7 cellular contexts compared by ENCODE assay signal in the genomic region with DNA sequence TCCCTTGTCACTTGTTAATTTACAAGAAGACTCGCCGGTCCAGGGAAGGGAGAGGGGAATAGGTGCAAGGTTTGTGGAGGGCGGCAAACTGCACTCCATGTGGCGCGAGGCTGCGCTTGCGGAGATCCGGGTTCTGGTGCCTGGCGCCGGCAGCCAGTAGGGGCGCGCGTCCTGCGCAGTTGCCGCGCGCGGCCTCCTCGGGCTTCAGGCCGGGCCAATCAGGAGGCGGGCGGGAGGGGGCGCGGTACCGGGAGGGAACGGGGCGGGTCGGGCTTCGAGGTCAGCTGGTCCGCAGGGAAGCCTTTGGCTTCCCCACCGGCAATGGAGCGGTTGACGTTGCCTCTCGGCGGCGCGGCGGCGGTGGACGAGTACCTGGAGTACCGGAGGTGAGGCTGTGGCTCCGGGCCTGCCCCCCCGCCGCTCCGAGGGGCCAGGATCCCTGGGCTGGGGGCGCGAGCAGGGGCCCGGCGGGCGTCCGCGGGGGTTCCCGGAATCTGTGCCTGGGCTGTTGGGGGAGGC. TPM values are rescaled to one million over a fixed set of nuclear protein-coding genes. Genes with fewer than 3 reads are reported as not detected.
DNase-seq lines count a peak whose midpoint lies in the region; ATAC-seq and TF ChIP-seq lines count a peak whose summit lies in the region.

A gene with protein sequence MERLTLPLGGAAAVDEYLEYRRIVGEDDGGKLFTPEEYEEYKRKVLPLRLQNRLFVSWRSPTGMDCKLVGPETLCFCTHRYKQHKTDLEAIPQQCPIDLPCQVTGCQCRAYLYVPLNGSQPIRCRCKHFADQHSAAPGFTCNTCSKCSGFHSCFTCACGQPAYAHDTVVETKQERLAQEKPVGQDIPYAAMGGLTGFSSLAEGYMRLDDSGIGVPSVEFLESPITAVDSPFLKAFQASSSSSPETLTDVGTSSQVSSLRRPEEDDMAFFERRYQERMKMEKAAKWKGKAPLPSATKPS (plus strand): TSS at position 302 of the 519 bp plus-strand sequence. CDS start 20 bp downstream, at position 322.

- DNase-seq in NCI-H1694 treated with DMSO at 0.1 percent for 48 hours (lab: John Stamatoyannopoulos, UW) (peak; percentile 60), choroid plexus epithelial cell (ENCODE audit: low read depth) (peak; percentile 88), left colon (peak; percentile 92 to 94)
- peak; percentile 82 for DNase-seq in activated CD4-positive, CD25-positive, alpha-beta regulatory T cell treated with anti-CD3 and anti-CD28 coated beads, Interleukin-2, amount 50 U/mL, for 72 hours
- peak; percentile 81 for DNase-seq in stimulated activated CD4-positive, alpha-beta T cell treated with anti-CD3 and anti-CD28 coated beads, Interleukin-1b, Interleukin-23, amount 100 ng/mL, for 48 hours

- intact Hi-C loops in left colon (cut with DNase I, micrococcal nuclease), result no loop called here

- ATAC-seq in GM18502 (IDR thresholded peaks at IDR 0.05; ENCODE audit: poor library complexity, unreplicated experiment) (peak; percentile 91), HG02870 (IDR thresholded peaks at IDR 0.05; ENCODE audit: unreplicated experiment) (peak; percentile 94), left colon (peak; percentile 97)

- peak within 1 kb of the TSS; percentile 72 for H3K4me3 ChIP-seq in choroid plexus epithelial cell (ENCODE audit: low read depth, low read length)

- TF ChIP-seq CTCF in choroid plexus epithelial cell (conservative IDR thresholded peaks at IDR 0.05; ENCODE audit: low read depth, low read length), result peak; percentile 61

RNA-seq across cellular contexts. Expression of the gene that starts here (rescaled TPM):
- 10 to 100 TPM; 11.4 to 13.5 TPM for total RNA-seq in left colon

Comparison
In these comparisons a context has a peak if more than half of its experiments do, and no peak if none do; other contexts are left out.
1. Peak in every context shown above with its lines: DNase-seq, ATAC-seq and H3K4me3 ChIP-seq.